In genomic region chr17:42797067-42798007, GRCh38 we compare ENCODE assay signal across 1 cellular context.
TF ChIP-seq lines count a peak whose summit lies in the region.

No MANE protein-coding gene starts in this region.

TF ChIP-seq in GM23338, 12 proteins besides CTCF, POLR2A, EP300 and RAD21 (continued from another document):
- TF ChIP-seq, protein P1, sequence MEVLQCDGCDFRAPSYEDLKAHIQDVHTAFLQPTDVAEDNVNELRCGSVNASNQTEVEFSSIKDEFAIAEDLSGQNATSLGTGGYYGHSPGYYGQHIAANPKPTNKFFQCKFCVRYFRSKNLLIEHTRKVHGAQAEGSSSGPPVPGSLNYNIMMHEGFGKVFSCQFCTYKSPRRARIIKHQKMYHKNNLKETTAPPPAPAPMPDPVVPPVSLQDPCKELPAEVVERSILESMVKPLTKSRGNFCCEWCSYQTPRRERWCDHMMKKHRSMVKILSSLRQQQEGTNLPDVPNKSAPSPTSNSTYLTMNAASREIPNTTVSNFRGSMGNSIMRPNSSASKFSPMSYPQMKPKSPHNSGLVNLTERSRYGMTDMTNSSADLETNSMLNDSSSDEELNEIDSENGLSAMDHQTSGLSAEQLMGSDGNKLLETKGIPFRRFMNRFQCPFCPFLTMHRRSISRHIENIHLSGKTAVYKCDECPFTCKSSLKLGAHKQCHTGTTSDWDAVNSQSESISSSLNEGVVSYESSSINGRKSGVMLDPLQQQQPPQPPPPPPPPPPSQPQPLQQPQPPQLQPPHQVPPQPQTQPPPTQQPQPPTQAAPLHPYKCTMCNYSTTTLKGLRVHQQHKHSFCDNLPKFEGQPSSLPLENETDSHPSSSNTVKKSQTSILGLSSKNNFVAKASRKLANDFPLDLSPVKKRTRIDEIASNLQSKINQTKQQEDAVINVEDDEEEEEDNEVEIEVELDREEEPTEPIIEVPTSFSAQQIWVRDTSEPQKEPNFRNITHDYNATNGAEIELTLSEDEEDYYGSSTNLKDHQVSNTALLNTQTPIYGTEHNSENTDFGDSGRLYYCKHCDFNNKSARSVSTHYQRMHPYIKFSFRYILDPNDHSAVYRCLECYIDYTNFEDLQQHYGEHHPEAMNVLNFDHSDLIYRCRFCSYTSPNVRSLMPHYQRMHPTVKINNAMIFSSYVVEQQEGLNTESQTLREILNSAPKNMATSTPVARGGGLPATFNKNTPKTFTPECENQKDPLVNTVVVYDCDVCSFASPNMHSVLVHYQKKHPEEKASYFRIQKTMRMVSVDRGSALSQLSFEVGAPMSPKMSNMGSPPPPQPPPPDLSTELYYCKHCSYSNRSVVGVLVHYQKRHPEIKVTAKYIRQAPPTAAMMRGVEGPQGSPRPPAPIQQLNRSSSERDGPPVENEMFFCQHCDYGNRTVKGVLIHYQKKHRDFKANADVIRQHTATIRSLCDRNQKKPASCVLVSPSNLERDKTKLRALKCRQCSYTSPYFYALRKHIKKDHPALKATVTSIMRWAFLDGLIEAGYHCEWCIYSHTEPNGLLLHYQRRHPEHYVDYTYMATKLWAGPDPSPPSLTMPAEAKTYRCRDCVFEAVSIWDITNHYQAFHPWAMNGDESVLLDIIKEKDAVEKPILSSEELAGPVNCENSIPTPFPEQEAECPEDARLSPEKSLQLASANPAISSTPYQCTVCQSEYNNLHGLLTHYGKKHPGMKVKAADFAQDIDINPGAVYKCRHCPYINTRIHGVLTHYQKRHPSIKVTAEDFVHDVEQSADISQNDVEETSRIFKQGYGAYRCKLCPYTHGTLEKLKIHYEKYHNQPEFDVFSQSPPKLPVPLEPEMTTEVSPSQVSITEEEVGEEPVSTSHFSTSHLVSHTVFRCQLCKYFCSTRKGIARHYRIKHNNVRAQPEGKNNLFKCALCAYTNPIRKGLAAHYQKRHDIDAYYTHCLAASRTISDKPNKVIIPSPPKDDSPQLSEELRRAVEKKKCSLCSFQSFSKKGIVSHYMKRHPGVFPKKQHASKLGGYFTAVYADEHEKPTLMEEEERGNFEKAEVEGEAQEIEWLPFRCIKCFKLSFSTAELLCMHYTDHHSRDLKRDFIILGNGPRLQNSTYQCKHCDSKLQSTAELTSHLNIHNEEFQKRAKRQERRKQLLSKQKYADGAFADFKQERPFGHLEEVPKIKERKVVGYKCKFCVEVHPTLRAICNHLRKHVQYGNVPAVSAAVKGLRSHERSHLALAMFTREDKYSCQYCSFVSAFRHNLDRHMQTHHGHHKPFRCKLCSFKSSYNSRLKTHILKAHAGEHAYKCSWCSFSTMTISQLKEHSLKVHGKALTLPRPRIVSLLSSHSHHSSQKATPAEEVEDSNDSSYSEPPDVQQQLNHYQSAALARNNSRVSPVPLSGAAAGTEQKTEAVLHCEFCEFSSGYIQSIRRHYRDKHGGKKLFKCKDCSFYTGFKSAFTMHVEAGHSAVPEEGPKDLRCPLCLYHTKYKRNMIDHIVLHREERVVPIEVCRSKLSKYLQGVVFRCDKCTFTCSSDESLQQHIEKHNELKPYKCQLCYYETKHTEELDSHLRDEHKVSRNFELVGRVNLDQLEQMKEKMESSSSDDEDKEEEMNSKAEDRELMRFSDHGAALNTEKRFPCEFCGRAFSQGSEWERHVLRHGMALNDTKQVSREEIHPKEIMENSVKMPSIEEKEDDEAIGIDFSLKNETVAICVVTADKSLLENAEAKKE (CRISPR knock-in tag; IDR thresholded peaks at IDR 0.05), result no peak
- TF ChIP-seq, protein P2, sequence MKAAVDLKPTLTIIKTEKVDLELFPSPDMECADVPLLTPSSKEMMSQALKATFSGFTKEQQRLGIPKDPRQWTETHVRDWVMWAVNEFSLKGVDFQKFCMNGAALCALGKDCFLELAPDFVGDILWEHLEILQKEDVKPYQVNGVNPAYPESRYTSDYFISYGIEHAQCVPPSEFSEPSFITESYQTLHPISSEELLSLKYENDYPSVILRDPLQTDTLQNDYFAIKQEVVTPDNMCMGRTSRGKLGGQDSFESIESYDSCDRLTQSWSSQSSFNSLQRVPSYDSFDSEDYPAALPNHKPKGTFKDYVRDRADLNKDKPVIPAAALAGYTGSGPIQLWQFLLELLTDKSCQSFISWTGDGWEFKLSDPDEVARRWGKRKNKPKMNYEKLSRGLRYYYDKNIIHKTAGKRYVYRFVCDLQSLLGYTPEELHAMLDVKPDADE (IDR thresholded peaks at IDR 0.05), result no peak
- no peak for TF ChIP-seq CREB1 (CRISPR knock-in tag; IDR thresholded peaks at IDR 0.05; ENCODE audit: low read depth)
- TF ChIP-seq EZH2phosphoT487 (IDR thresholded peaks at IDR 0.05; ENCODE audit: unreplicated experiment), result no peak
